ENCODE assay signal across 8 cellular contexts in genomic region chr21:40143822-40144525, GRCh38.
DNase-seq lines count a peak whose midpoint lies in the region; ATAC-seq and TF ChIP-seq lines count a peak whose summit lies in the region.

No MANE protein-coding gene starts in this region.

- no peaks in the 10 kb centered on the region for H3K36me3 ChIP-seq in HEK293 (ENCODE audit: control insufficient read depth in 2 of 2, insufficient read depth in 1 of 2, low read length in 2 of 2)
- H3K36me3 ChIP-seq in OCI-LY1 (ENCODE audit: insufficient read depth, low read length) = no peaks in the 10 kb centered on the region

- TF ChIP-seq CTCF in HEK293 (tag by site-specific recombination; IDR thresholded peaks at IDR 0.05) (no peak), OCI-LY1 (IDR thresholded peaks at IDR 0.05; ENCODE audit: low read length) (peak; percentile 82)

- CTCF ChIA-PET in HEK293 (lab: Yijun Ruan, JAX) = interaction anchor here (0.6 to 1.7 kb wide), 40 partner anchors 8 to 1626 kb away, joined by 3 to 37 read pairs (median 4); no protein-coding TSS in a partner anchor

- H3K27ac ChIP-seq in HEK293 (ENCODE audit: extremely low read depth, low read depth, low read length) (no peak overlapping the region), OCI-LY1 (ENCODE audit: low read depth, low read length, poor library complexity, severe bottlenecking) (no peak overlapping the region)

- H3K4me3 ChIP-seq in HEK293 (ENCODE audit: low read depth, low read length) (no peak overlapping the region), OCI-LY1 (ENCODE audit: low read depth, low read length, poor library complexity, severe bottlenecking) (no peak overlapping the region)

- no peak overlapping the region for H2AFZ ChIP-seq in OCI-LY1 (ENCODE audit: low read length)

- POLR2A ChIA-PET in HEK293 (lab: Yijun Ruan, JAX) = no interaction called here

- H3K4me1 ChIP-seq in HEK293 (ENCODE audit: control insufficient read depth, insufficient read depth, low read length) (no peaks in the 10 kb centered on the region), OCI-LY1 (ENCODE audit: insufficient read depth, low read length, severe bottlenecking) (no peaks in the 10 kb centered on the region)

- H3K79me2 ChIP-seq in OCI-LY1 (ENCODE audit: insufficient read depth, low read length) = no peaks in the 10 kb centered on the region

- no peaks in the 10 kb centered on the region for H3F3A ChIP-seq in OCI-LY1 (ENCODE audit: insufficient read depth, low read length)

- no peak overlapping the region for H3K4me2 ChIP-seq in OCI-LY1 (ENCODE audit: low read length)

- no peaks in the 10 kb centered on the region for H3K9me2 ChIP-seq in OCI-LY1 (ENCODE audit: low read depth, low read length)

- DNase-seq in COR-L47 (lab: John Stamatoyannopoulos, UW) = peak; percentile 61
- peak in 43 of 56 donors; percentile 2 to 83 (median 24) for DNase-seq in amygdala (lab: John Stamatoyannopoulos, UW)
- peak; percentile 61 for DNase-seq in iPS-NIHi11 (ENCODE audit: low spot score)
- peak; percentile 7 to 30 for DNase-seq in stimulated activated CD4-positive, alpha-beta T cell treated with anti-CD3 and anti-CD28 coated beads, Interleukin-1b, Interleukin-23, amount 100 ng/mL, for 4 hours (ENCODE audit: low read depth in 2 of 2)

- ATAC-seq in HG03139 (IDR thresholded peaks at IDR 0.05; ENCODE audit: unreplicated experiment) (no peak), GM18517 (IDR thresholded peaks at IDR 0.05; ENCODE audit: unreplicated experiment) (no peak)

- no peaks in the 10 kb centered on the region for H4K20me1 ChIP-seq in OCI-LY1 (ENCODE audit: insufficient read depth, low read length)

- H3K27me3 ChIP-seq in OCI-LY1 (ENCODE audit: insufficient read depth, low read length) = no peaks in the 10 kb centered on the region

- no peak overlapping the region for H3K9ac ChIP-seq in OCI-LY1 (ENCODE audit: low read length)

- no peaks in the 10 kb centered on the region for H3K9me3 ChIP-seq in HEK293 (ENCODE audit: control insufficient read depth, insufficient read depth, low read depth, low read length)
- H3K9me3 ChIP-seq in OCI-LY1 (ENCODE audit: low read length) = no peaks in the 10 kb centered on the region

TF ChIP-seq in HEK293, 187 proteins besides CTCF, POLR2A, EP300 and RAD21:
- TF ChIP-seq ZNF654 (tag by site-specific recombination; IDR thresholded peaks at IDR 0.05; ENCODE audit: low read depth) = peak; percentile 60
- TF ChIP-seq ZNF837 (tag by site-specific recombination; IDR thresholded peaks at IDR 0.05) = no peak
- TF ChIP-seq ZNF830 (tag by site-specific recombination; IDR thresholded peaks at IDR 0.05; ENCODE audit: low read depth) = no peak
- TF ChIP-seq ZBTB26 (tag by site-specific recombination; optimal IDR thresholded peaks at IDR 0.05) = no peak
TF ChIP-seq in HEK293: peak in this region for 1.
